In the genomic region with DNA sequence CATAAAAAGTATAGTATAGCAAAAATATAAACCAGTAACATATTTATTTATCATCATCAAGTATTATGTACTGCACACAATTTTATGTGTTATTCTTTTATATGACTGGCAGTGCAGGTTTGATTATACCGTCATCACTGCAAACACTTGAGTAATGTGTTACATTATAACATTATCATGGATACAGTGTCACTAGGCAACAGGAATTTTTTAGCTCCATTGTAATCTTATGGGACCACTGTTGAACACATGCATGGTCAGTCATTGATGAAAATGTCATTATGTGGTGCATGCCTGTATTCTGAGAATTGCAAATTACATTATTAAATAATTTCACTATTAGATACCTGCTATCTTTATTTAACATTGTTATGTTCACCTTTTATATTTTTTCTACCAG, we compare ENCODE assay signal across 36 cellular contexts. TPM values are rescaled to one million over a fixed set of nuclear protein-coding genes. Genes with fewer than 3 reads are reported as not detected.
"Had no signal": no experiment of that assay in that cellular context is flagged by ENCODE, and none has a peak within 500 bp of the region (broad histone marks: within the 10 kb centered on the region; RNA-seq: fewer than 3 reads in every experiment).

No MANE protein-coding gene starts in this region.

- H3K9ac ChIP-seq: neural progenitor cell, parathyroid adenoma had no signal

- H3K27me3 ChIP-seq: neural progenitor cell, ovary, spleen, suprapubic skin, testis, tibial artery, transverse colon, upper lobe of right lung, uterus had no signal

- H3K27ac ChIP-seq: neural progenitor cell, ovary, parathyroid adenoma, psoas muscle, skin epidermis, spleen, suprapubic skin, testis, tibial artery, transverse colon, upper lobe of right lung, uterus had no signal

- H3K27ac Mint-ChIP-seq: natural killer cell; nephron; neural progenitor cell; progenitor cell of endocrine pancreas; stimulated activated memory B cell treated with anti-CD40 and anti-IgM and Interleukin-4, amounts not matched to agents 10 μg/mL and 1 μg/mL and 100 μg/mL, for 72 hours; stimulated activated naive CD8-positive, alpha-beta T cell treated with anti-CD3 and anti-CD28 coated beads, Interleukin-15, amount 100 ng/mL, for 72 hours; type B pancreatic cell had no signal

- H3K9me3 ChIP-seq: psoas muscle, suprapubic skin, testis, tibial artery, transverse colon, upper lobe of right lung, uterus had no signal

- ATAC-seq: natural killer cell; psoas muscle; right cardiac atrium; sciatic nerve; stimulated activated memory B cell treated with anti-CD40 and anti-IgM and Interleukin-4, amounts not matched to agents 10 μg/mL and 1 μg/mL and 100 μg/mL, for 72 hours; stimulated activated naive CD8-positive, alpha-beta T cell treated with anti-CD3 and anti-CD28 coated beads, Interleukin-15, amount 100 ng/mL, for 72 hours; stimulated activated naive CD8-positive, alpha-beta T cell treated with anti-CD3 and anti-CD28 coated beads, Interleukin-15, Interleukin-2, amounts not matched to agents 100 U/mL and 50 U/mL, for 24 hours; upper lobe of right lung had no signal

- DNase-seq: natural killer cell; occipital lobe; ovary; posterior cingulate gyrus; psoas muscle; right cardiac atrium; spleen; stimulated activated CD4-positive, alpha-beta T cell treated with anti-CD3 and anti-CD28 coated beads, Interleukin-12 subunit alpha, Interleukin-12 subunit beta, amount 100 ng/mL, for 4 hours; stimulated activated CD4-positive, alpha-beta T cell treated with anti-CD3 and anti-CD28 coated beads, Interleukin-1b, Interleukin-23, amount 100 ng/mL, for 48 hours; stimulated activated CD4-positive, alpha-beta T cell treated with anti-CD3 and anti-CD28 coated beads, Interleukin-4, amount 100 ng/mL, for 1 hour; stimulated activated CD4-positive, alpha-beta T cell treated with anti-CD3 and anti-CD28 coated beads, Interleukin-4, amount 100 ng/mL, for 4 hours; stimulated activated CD8-positive, alpha-beta memory T cell treated with anti-CD3 and anti-CD28 coated beads, Interleukin-4, amount 100 ng/mL, for 48 hours; stimulated activated naive CD4-positive, alpha-beta T cell; stimulated activated naive CD8-positive, alpha-beta T cell treated with anti-CD3 and anti-CD28 coated beads, Interleukin-15, amount 100 ng/mL, for 72 hours; stimulated activated naive CD8-positive, alpha-beta T cell treated with anti-CD3 and anti-CD28 coated beads, Interleukin-15, Interleukin-2, amounts not matched to agents 100 U/mL and 50 U/mL, for 24 hours; substantia nigra; testis; tibial artery; transverse colon; upper lobe of right lung; uterus had no signal

- H3K4me3 Mint-ChIP-seq: natural killer cell; nephron; neural progenitor cell; stimulated activated memory B cell treated with anti-CD40 and anti-IgM and Interleukin-4, amounts not matched to agents 10 μg/mL and 1 μg/mL and 100 μg/mL, for 72 hours; stimulated activated naive CD8-positive, alpha-beta T cell treated with anti-CD3 and anti-CD28 coated beads, Interleukin-15, amount 100 ng/mL, for 72 hours; type B pancreatic cell had no signal

- H3K4me3 ChIP-seq: neural progenitor cell, ovary, psoas muscle, skin epidermis, smooth muscle cell, spleen, suprapubic skin, testis, tibial artery, transverse colon, upper lobe of right lung, uterus had no signal

- H3K79me2 ChIP-seq: parathyroid adenoma had no signal

- H2AFZ ChIP-seq: neural progenitor cell, parathyroid adenoma had no signal

- H3K4me1 Mint-ChIP-seq: natural killer cell; nephron; neural progenitor cell; stimulated activated memory B cell treated with anti-CD40 and anti-IgM and Interleukin-4, amounts not matched to agents 10 μg/mL and 1 μg/mL and 100 μg/mL, for 72 hours; stimulated activated naive CD8-positive, alpha-beta T cell treated with anti-CD3 and anti-CD28 coated beads, Interleukin-15, amount 100 ng/mL, for 72 hours had no signal

- H3K27me3 Mint-ChIP-seq: progenitor cell of endocrine pancreas had no signal

- H3K36me3 ChIP-seq: neural progenitor cell, ovary, spleen, suprapubic skin, tibial artery, transverse colon, upper lobe of right lung, uterus had no signal

- H3K36me3 Mint-ChIP-seq: natural killer cell; neural progenitor cell; stimulated activated memory B cell treated with anti-CD40 and anti-IgM and Interleukin-4, amounts not matched to agents 10 μg/mL and 1 μg/mL and 100 μg/mL, for 72 hours; type B pancreatic cell had no signal

- H3K4me1 ChIP-seq: neural progenitor cell, parathyroid adenoma, psoas muscle, spleen, suprapubic skin, testis, tibial artery, transverse colon, upper lobe of right lung, uterus had no signal

- H3K4me2 ChIP-seq: neural progenitor cell, smooth muscle cell had no signal

- H3K9me3 Mint-ChIP-seq: natural killer cell; nephron; stimulated activated memory B cell treated with anti-CD40 and anti-IgM and Interleukin-4, amounts not matched to agents 10 μg/mL and 1 μg/mL and 100 μg/mL, for 72 hours; stimulated activated naive CD8-positive, alpha-beta T cell treated with anti-CD3 and anti-CD28 coated beads, Interleukin-15, amount 100 ng/mL, for 72 hours; type B pancreatic cell had no signal

RNA-seq across cellular contexts. Expression of a gene that starts 29.1 kb away (rescaled TPM):
- total RNA-seq: natural killer cell, occipital lobe, osteoblast, progenitor cell of endocrine pancreas, psoas muscle, renal cortical epithelial cell, right cardiac atrium, sciatic nerve, smooth muscle cell, spleen, suprapubic skin, transverse colon, upper lobe of right lung, urinary bladder had no signal
- polyA plus RNA-seq: neural cell, ovary, psoas muscle, right cardiac atrium, smooth muscle cell, spleen, thymus, urinary bladder had no signal

RNA-seq across cellular contexts. Expression of a gene that starts 33.7 kb away (rescaled TPM):
- total RNA-seq: natural killer cell, occipital lobe, osteoblast, progenitor cell of endocrine pancreas, psoas muscle, renal cortical epithelial cell, right cardiac atrium, sciatic nerve, smooth muscle cell, spleen, suprapubic skin, transverse colon, upper lobe of right lung, urinary bladder, uterus had no signal
- polyA plus RNA-seq: neural cell, ovary, psoas muscle, right cardiac atrium, smooth muscle cell, spleen, urinary bladder had no signal

RNA-seq across cellular contexts. Expression of a gene that starts 42.3 kb away (rescaled TPM):
- total RNA-seq: natural killer cell, occipital lobe, osteoblast, ovary, progenitor cell of endocrine pancreas, psoas muscle, renal cortical epithelial cell, right cardiac atrium, sciatic nerve, smooth muscle cell, spleen, suprapubic skin, transverse colon, upper lobe of right lung, urinary bladder, uterus had no signal
- polyA plus RNA-seq: neural cell, ovary, psoas muscle, right cardiac atrium, smooth muscle cell, spleen, urinary bladder had no signal

RNA-seq across cellular contexts. Expression of a gene that starts 54.5 kb away (rescaled TPM):
- total RNA-seq: natural killer cell, occipital lobe, osteoblast, ovary, progenitor cell of endocrine pancreas, psoas muscle, renal cortical epithelial cell, right cardiac atrium, sciatic nerve, smooth muscle cell, spleen, suprapubic skin, testis, transverse colon, upper lobe of right lung, urinary bladder, uterus had no signal
- polyA plus RNA-seq: neural cell, ovary, psoas muscle, right cardiac atrium, smooth muscle cell, spleen, thymus, urinary bladder had no signal
